ENCODE assay signal across 2 cellular contexts in the genomic region with DNA sequence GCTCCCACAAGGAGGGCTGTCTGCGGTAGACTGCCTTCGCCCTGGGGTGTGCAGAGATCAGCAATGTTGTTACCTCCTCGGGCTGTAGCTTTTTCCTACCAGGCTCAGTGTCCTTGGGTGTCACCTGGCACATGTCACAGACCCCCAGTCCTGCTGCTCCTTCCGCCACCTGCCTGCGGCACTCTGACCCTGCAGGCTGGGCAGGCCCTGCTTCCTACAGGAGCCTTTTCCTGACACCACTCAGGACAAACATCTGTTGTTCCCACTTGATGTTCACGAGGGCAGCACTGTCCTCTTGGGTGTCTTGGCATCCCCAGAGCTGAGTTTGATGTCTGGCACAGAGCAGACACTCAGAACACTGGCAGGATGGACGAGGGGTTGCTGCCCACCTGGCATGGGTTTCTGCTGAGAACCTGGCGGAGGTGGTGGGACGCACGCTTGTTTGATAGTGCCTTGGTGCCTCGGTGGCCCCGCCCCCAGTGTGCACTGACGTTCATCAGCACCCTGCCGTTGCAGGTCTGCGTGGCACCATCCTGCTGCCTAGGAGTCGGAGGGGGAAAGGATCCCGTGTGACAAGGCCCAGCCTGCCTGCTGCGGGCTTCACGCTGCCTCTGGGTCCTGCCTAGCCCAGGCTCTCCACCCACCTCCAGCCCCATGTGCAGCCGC.
TF ChIP-seq lines count a peak whose summit lies in the region.

No MANE protein-coding gene starts in this region.

TF ChIP-seq in GM23338, 12 proteins besides CTCF, POLR2A, EP300 and RAD21:
- no peak for TF ChIP-seq STAT1 (IDR thresholded peaks at IDR 0.05; ENCODE audit: unreplicated experiment)
- no peak for TF ChIP-seq ZNF331 (CRISPR knock-in tag; IDR thresholded peaks at IDR 0.05; ENCODE audit: low read depth)
- TF ChIP-seq JUNB (IDR thresholded peaks at IDR 0.05; ENCODE audit: unreplicated experiment) = no peak
- no peak for TF ChIP-seq ZNF114 (CRISPR knock-in tag; IDR thresholded peaks at IDR 0.05)
- TF ChIP-seq NANOG (IDR thresholded peaks at IDR 0.05; ENCODE audit: borderline replicate concordance) = no peak
- TF ChIP-seq, protein P1, sequence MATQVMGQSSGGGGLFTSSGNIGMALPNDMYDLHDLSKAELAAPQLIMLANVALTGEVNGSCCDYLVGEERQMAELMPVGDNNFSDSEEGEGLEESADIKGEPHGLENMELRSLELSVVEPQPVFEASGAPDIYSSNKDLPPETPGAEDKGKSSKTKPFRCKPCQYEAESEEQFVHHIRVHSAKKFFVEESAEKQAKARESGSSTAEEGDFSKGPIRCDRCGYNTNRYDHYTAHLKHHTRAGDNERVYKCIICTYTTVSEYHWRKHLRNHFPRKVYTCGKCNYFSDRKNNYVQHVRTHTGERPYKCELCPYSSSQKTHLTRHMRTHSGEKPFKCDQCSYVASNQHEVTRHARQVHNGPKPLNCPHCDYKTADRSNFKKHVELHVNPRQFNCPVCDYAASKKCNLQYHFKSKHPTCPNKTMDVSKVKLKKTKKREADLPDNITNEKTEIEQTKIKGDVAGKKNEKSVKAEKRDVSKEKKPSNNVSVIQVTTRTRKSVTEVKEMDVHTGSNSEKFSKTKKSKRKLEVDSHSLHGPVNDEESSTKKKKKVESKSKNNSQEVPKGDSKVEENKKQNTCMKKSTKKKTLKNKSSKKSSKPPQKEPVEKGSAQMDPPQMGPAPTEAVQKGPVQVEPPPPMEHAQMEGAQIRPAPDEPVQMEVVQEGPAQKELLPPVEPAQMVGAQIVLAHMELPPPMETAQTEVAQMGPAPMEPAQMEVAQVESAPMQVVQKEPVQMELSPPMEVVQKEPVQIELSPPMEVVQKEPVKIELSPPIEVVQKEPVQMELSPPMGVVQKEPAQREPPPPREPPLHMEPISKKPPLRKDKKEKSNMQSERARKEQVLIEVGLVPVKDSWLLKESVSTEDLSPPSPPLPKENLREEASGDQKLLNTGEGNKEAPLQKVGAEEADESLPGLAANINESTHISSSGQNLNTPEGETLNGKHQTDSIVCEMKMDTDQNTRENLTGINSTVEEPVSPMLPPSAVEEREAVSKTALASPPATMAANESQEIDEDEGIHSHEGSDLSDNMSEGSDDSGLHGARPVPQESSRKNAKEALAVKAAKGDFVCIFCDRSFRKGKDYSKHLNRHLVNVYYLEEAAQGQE (IDR thresholded peaks at IDR 0.05; ENCODE audit: unreplicated experiment) = no peak

TF ChIP-seq in liver, 16 proteins besides CTCF, POLR2A, EP300 and RAD21:
- TF ChIP-seq FOXA1 (IDR thresholded peaks at IDR 0.05) = no peak
- no peak for TF ChIP-seq SP1 (IDR thresholded peaks at IDR 0.05)
- no peak for TF ChIP-seq HNF4A (conservative IDR thresholded peaks at IDR 0.05)
- TF ChIP-seq, protein P2, sequence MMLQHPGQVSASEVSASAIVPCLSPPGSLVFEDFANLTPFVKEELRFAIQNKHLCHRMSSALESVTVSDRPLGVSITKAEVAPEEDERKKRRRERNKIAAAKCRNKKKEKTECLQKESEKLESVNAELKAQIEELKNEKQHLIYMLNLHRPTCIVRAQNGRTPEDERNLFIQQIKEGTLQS (IDR thresholded peaks at IDR 0.05) = no peak
- TF ChIP-seq, protein P1 (IDR thresholded peaks at IDR 0.05) = no peak
- TF ChIP-seq JUND (IDR thresholded peaks at IDR 0.05) = no peak
- TF ChIP-seq GABPA (IDR thresholded peaks at IDR 0.05 in 1 of 2, conservative IDR thresholded peaks at IDR 0.05 in 1 of 2) = no peak
- TF ChIP-seq MAX (IDR thresholded peaks at IDR 0.05) = no peak
- no peak for TF ChIP-seq RXRA (IDR thresholded peaks at IDR 0.05)
